In the genomic region with DNA sequence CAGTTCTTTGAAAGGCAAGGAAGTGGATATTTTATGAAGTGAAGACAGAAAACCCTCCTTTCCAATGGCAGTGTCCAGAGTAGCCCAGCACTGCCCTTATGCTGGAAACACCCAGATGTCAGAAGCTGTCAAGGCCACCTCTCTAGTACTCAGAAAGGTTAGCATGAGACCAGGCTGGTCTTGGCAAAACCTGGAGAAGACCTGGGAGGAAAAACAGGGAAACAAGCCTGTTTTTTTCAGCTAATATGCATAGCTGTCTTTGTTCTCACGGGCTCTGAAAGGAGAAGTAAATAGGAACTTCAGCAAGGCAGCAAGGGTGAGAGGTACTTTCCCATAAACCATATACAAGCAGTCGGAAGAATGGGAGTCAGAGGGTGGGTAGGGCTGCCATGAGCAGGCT, we compare ENCODE assay signal across 14 cellular contexts. TPM values are rescaled to one million over a fixed set of nuclear protein-coding genes. Genes with fewer than 3 reads are reported as not detected.
DNase-seq lines count a peak whose midpoint lies in the region; ATAC-seq and TF ChIP-seq lines count a peak whose summit lies in the region.
"Had no signal": no experiment of that assay in that cellular context is flagged by ENCODE, and none has a peak within 500 bp of the region (broad histone marks: within the 10 kb centered on the region; RNA-seq: fewer than 3 reads in every experiment).

No MANE protein-coding gene starts in this region.

- H3K27me3 ChIP-seq in HUES48 (ENCODE audit: control insufficient read depth, insufficient read depth, low read length) (no peaks in the 10 kb centered on the region), iPS-20b (ENCODE audit: insufficient read depth, low read length) (no peaks in the 10 kb centered on the region), sigmoid colon (no peaks in the 10 kb centered on the region)
- H3K27me3 ChIP-seq: BE2C had no signal

- H3K9me3 ChIP-seq in HUES48 (ENCODE audit: control insufficient read depth, insufficient read depth, low read length): no peaks in the 10 kb centered on the region
- no peaks in the 10 kb centered on the region for H3K9me3 ChIP-seq in iPS-20b (ENCODE audit: insufficient read depth, low read depth, low read length)
- H3K9me3 ChIP-seq in sigmoid colon: no peaks in the 10 kb centered on the region
- H3K9me3 ChIP-seq: BE2C had no signal

- DNase-seq in sigmoid colon (no peak), osteocyte (ENCODE audit: extremely low spot score, unreplicated experiment) (no peak), NCI-H1694 treated with DMSO at 0.1 percent for 48 hours (lab: John Stamatoyannopoulos, UW) (no peak)
- DNase-seq: BE2C; CD8-positive, alpha-beta T cell; GF-D8; KG1; NCI-H1092; NCI-H446; SHP77 had no signal

- H3K36me3 Mint-ChIP-seq in brain: peaks cover 3% of the 10 kb centered on the region
- peaks cover 79% of the 10 kb centered on the region for H3K36me3 Mint-ChIP-seq in osteocyte (ENCODE audit: unreplicated experiment)

- H3K36me3 ChIP-seq in HUES48 (ENCODE audit: control insufficient read depth, insufficient read depth, low read length) (peaks cover 49% of the 10 kb centered on the region), iPS-20b (ENCODE audit: insufficient read depth, low read depth, low read length) (peaks cover 55% of the 10 kb centered on the region), sigmoid colon (peaks cover 0 to 18% (median 4%) of the 10 kb centered on the region in 4 donors)

- H3K4me3 ChIP-seq in HUES48 (ENCODE audit: low read depth, low read length) (no peak overlapping the region), iPS-20b (ENCODE audit: low read length) (no peak overlapping the region), sigmoid colon (no peak overlapping the region)

- TF ChIP-seq EP300 in sigmoid colon (IDR thresholded peaks at IDR 0.05): no peak

- peaks cover 17% of the 10 kb centered on the region for H3K4me1 ChIP-seq in HUES48 (ENCODE audit: control insufficient read depth, insufficient read depth, low read length)
- H3K4me1 ChIP-seq in iPS-20b (ENCODE audit: insufficient read depth, low read length): peaks cover 14% of the 10 kb centered on the region
- H3K4me1 ChIP-seq in sigmoid colon: peaks cover 0 to 99% (median 87%) of the 10 kb centered on the region in 4 donors

- TF ChIP-seq POLR2A in sigmoid colon (IDR thresholded peaks at IDR 0.05): no peak

- H3K27ac ChIP-seq in HUES48 (ENCODE audit: low read depth, low read length): peak overlapping the region; percentile 21
- H3K27ac ChIP-seq in iPS-20b (ENCODE audit: low read length): peak overlapping the region; percentile 11
- peak overlapping the region; percentile 2 to 84 (median 76) for H3K27ac ChIP-seq in sigmoid colon

- H3K9ac ChIP-seq in HUES48 (ENCODE audit: low read depth, low read length) (no peak overlapping the region), iPS-20b (ENCODE audit: low read depth, low read length) (peak overlapping the region; percentile 17; the same call in 1 of the 2 replicates)

- H3K27ac Mint-ChIP-seq in brain: peak overlapping the region in 3 of 5 experiments; percentile 31 to 87 (median 68)
- H3K27ac Mint-ChIP-seq in osteocyte (ENCODE audit: unreplicated experiment): no peak overlapping the region
- H3K27ac Mint-ChIP-seq: CD8-positive, alpha-beta T cell had no signal

- no peak for ATAC-seq in GM18858 (IDR thresholded peaks at IDR 0.05; ENCODE audit: unreplicated experiment)
- ATAC-seq: CD8-positive, alpha-beta T cell had no signal

- no peak overlapping the region for H3K4me3 Mint-ChIP-seq in brain
- H3K4me3 Mint-ChIP-seq in osteocyte (ENCODE audit: unreplicated experiment): no peak overlapping the region
- H3K4me3 Mint-ChIP-seq: CD8-positive, alpha-beta T cell had no signal

- H3K27me3 Mint-ChIP-seq in brain: no peaks in the 10 kb centered on the region
- no peaks in the 10 kb centered on the region for H3K27me3 Mint-ChIP-seq in osteocyte (ENCODE audit: unreplicated experiment)

- WGBS in sigmoid colon, 2 donors: 61 to 72% methylated on average over 2 of the region's 2 CpGs

- TF ChIP-seq CTCF in brain (conservative IDR thresholded peaks at IDR 0.05) (no peak), sigmoid colon (IDR thresholded peaks at IDR 0.05) (no peak), osteocyte (IDR thresholded peaks at IDR 0.05) (no peak)

- H3K9me3 Mint-ChIP-seq in brain (peaks cover 0 to 2% (median 0%) of the 10 kb centered on the region in 5 experiments), osteocyte (ENCODE audit: unreplicated experiment) (no peaks in the 10 kb centered on the region)
- H3K9me3 Mint-ChIP-seq: CD8-positive, alpha-beta T cell had no signal

- H3K4me1 Mint-ChIP-seq in brain (peaks cover 88% of the 10 kb centered on the region), osteocyte (ENCODE audit: unreplicated experiment) (no peaks in the 10 kb centered on the region)

- intact Hi-C loops in sigmoid colon (cut with DNase I): loop anchor here (2.0 to 10.0 kb wide), 4 partner anchors 61 to 585 kb away; no protein-coding TSS in a partner anchor

RNA-seq across cellular contexts. Expression of a gene that starts 55.9 kb away (rescaled TPM):
- polyA plus RNA-seq in brain (ENCODE audit: insufficient read depth, low read depth, low replicate concordance) (13.9 TPM), sigmoid colon (1 to 10 TPM in 2 of 3 donors, under 1 TPM in 1; 0.92 to 9.7 (median 1.8) TPM)
- total RNA-seq in sigmoid colon (10 to 100 TPM; 24.5 to 61.6 (median 41.5) TPM), osteocyte (123 and 129 TPM in 2 replicates)

Comparison
In these comparisons a context has a peak if more than half of its experiments do, and no peak if none do; other contexts are left out.
1. H3K27ac ChIP-seq: peak in every context shown above with its lines; median percentile 76 in sigmoid colon; 21 in HUES48; 11 in iPS-20b.